In genomic region chr6:163711071-163711470, GRCh38 we compare ENCODE assay signal across 22 cellular contexts.
DNase-seq lines count a peak whose midpoint lies in the region; ATAC-seq, FAIRE-seq and TF ChIP-seq lines count a peak whose summit lies in the region.
"Had no signal": no experiment of that assay in that cellular context is flagged by ENCODE, and none has a peak within 500 bp of the region (broad histone marks: within the 10 kb centered on the region; RNA-seq: fewer than 3 reads in every experiment).

No MANE protein-coding gene starts in this region.

- TF ChIP-seq CTCF in OCI-LY3 (IDR thresholded peaks at IDR 0.05; ENCODE audit: low read depth, low read length) (no peak), left lung (IDR thresholded peaks at IDR 0.05) (no peak), GM13977 (IDR thresholded peaks at IDR 0.05; ENCODE audit: extremely low read depth, insufficient read depth, missing control alignments) (no peak)

- H3K27ac ChIP-seq in OCI-LY3 (ENCODE audit: low read length) = peak overlapping the region; percentile 38
- H3K27ac ChIP-seq in left lung = peak overlapping the region; percentile 20 to 65
- peak overlapping the region; percentile 87 for H3K27ac ChIP-seq in subcutaneous abdominal adipose tissue (ENCODE audit: low read depth, low read length)
- H3K27ac ChIP-seq: GM23248 had no signal

- in situ Hi-C loops in GM13977 (cut with MboI; ENCODE audit: low pct_unique_long_range_greater_than_20kb, low sequenced_read_pairs, unreplicated experiment) = loop anchor here (25.0 kb wide), 1 partner anchor 249 kb away; no protein-coding TSS in a partner anchor

- peak; percentile 5 for FAIRE-seq in GM18507 (lab: Jason Lieb, UNC)
- FAIRE-seq: astrocyte, colon had no signal

- H3K9ac ChIP-seq in OCI-LY3 (ENCODE audit: low read length) (peak overlapping the region; percentile 26; the same call in 1 of the 2 replicates), subcutaneous abdominal adipose tissue (ENCODE audit: low read length in 5 of 5) (peak overlapping the region in 2 of 5 donors; percentile 2 to 22)
- H3K9ac ChIP-seq: GM23248 had no signal

- H3K4me2 ChIP-seq in OCI-LY3 (ENCODE audit: low read length) = peak overlapping the region; percentile 64

- H3K4me3 ChIP-seq in OCI-LY3 (ENCODE audit: low read length) = peak overlapping the region; percentile 24
- no peak overlapping the region for H3K4me3 ChIP-seq in left lung
- peak overlapping the region in 1 of 5 donors; percentile 4 for H3K4me3 ChIP-seq in subcutaneous abdominal adipose tissue (ENCODE audit: low read depth in 1 of 5, low read length in 5 of 5)
- H3K4me3 ChIP-seq: GM23248, mucosa of descending colon had no signal

- 0 out of 2 replicates have a peak overlapping the region, but pooled peaks have one; percentile 17 for H2AFZ ChIP-seq in OCI-LY3 (ENCODE audit: low read depth, low read length)
- H2AFZ ChIP-seq: GM23248 had no signal

- no peak overlapping the region for H3K27ac Mint-ChIP-seq in activated CD4-positive, alpha-beta memory T cell treated with anti-CD3 and anti-CD28 coated beads for 36 hours
- H3K27ac Mint-ChIP-seq: activated CD4-positive, alpha-beta T cell treated with anti-CD3 and anti-CD28 coated beads, Interleukin-2, amount 10 ng/mL, durations not matched to agents 24 days and 14 days; activated naive CD4-positive, alpha-beta T cell treated with anti-CD3 and anti-CD28 coated beads, Interleukin-2, amount 10 ng/mL, durations not matched to agents 7 days and 5 days; stimulated activated naive CD8-positive, alpha-beta T cell treated with anti-CD3 and anti-CD28 coated beads, Interleukin-15, amount 100 ng/mL, for 72 hours had no signal

- H3K36me3 ChIP-seq in OCI-LY3 (replicated peaks; ENCODE audit: low read depth, low read length) = no peaks in the 10 kb centered on the region
- no peaks in the 10 kb centered on the region for H3K36me3 ChIP-seq in left lung
- H3K36me3 ChIP-seq in subcutaneous abdominal adipose tissue (ENCODE audit: control insufficient read depth in 5 of 5, insufficient read depth in 5 of 5, low read length in 5 of 5) = no peaks in the 10 kb centered on the region
- H3K36me3 ChIP-seq: BE2C had no signal

- ATAC-seq in left lung = no peak
- ATAC-seq: stimulated activated naive CD8-positive, alpha-beta T cell treated with anti-CD3 and anti-CD28 coated beads, Interleukin-15, amount 100 ng/mL, for 72 hours had no signal

- POLR2A ChIA-PET in activated CD4-positive, alpha-beta memory T cell treated with anti-CD3 and anti-CD28 coated beads for 36 hours (lab: Charles Lee) = no interaction called here

- H4K20me1 ChIP-seq in OCI-LY3 (ENCODE audit: insufficient read depth, low read length) = no peaks in the 10 kb centered on the region

- peaks cover 4% of the 10 kb centered on the region for H3K4me1 Mint-ChIP-seq in activated CD4-positive, alpha-beta memory T cell treated with anti-CD3 and anti-CD28 coated beads for 36 hours (ENCODE audit: low read depth)
- H3K4me1 Mint-ChIP-seq: activated CD4-positive, alpha-beta T cell treated with anti-CD3 and anti-CD28 coated beads, Interleukin-2, amount 10 ng/mL, durations not matched to agents 24 days and 14 days; activated naive CD4-positive, alpha-beta T cell treated with anti-CD3 and anti-CD28 coated beads, Interleukin-2, amount 10 ng/mL, durations not matched to agents 7 days and 5 days had no signal

- no peak for DNase-seq in GM18507 (ENCODE audit: extremely low spot score, insufficient read length, low read depth)
- no peak for DNase-seq in left lung
- DNase-seq in activated CD4-positive, alpha-beta memory T cell treated with anti-CD3 and anti-CD28 coated beads for 36 hours = no peak
- no peak for DNase-seq in activated CD4-positive, alpha-beta T cell treated with anti-CD3 and anti-CD28 coated beads, Interleukin-2, amount 50 U/mL, for 1 hour
- no peak for DNase-seq in GM13977 (ENCODE audit: low spot score)
- DNase-seq: activated CD4-positive, alpha-beta T cell treated with anti-CD3 and anti-CD28 coated beads, Interleukin-2, amount 10 ng/mL, durations not matched to agents 24 days and 14 days; activated naive CD4-positive, alpha-beta T cell treated with anti-CD3 and anti-CD28 coated beads, Interleukin-2, amount 10 ng/mL, durations not matched to agents 7 days and 5 days; activated T-cell treated with anti-CD3 and anti-CD28 coated beads for 4 hours; DMS 273 treated with DMSO at 0.1 percent for 48 hours; NCI-H1417; NCI-H2171; NCI-H82; occipital lobe; stimulated activated CD4-positive, alpha-beta T cell treated with anti-CD3 and anti-CD28 coated beads, Interleukin-2, amount 100 ng/mL, for 24 hours; stimulated activated naive CD8-positive, alpha-beta T cell treated with anti-CD3 and anti-CD28 coated beads, Interleukin-15, amount 100 ng/mL, for 72 hours had no signal

- H3K27me3 ChIP-seq in OCI-LY3 (ENCODE audit: low read depth, low read length) (no peaks in the 10 kb centered on the region), left lung (no peaks in the 10 kb centered on the region), subcutaneous abdominal adipose tissue (ENCODE audit: control insufficient read depth in 5 of 5, insufficient read depth in 4 of 5, low read length in 5 of 5) (no peaks in the 10 kb centered on the region)
- H3K27me3 ChIP-seq: BE2C had no signal

- peaks cover 6% of the 10 kb centered on the region for H3K27me3 Mint-ChIP-seq in activated CD4-positive, alpha-beta memory T cell treated with anti-CD3 and anti-CD28 coated beads for 36 hours

- H3K9me3 ChIP-seq in OCI-LY3 (ENCODE audit: insufficient read depth, low read length) = no peaks in the 10 kb centered on the region
- no peaks in the 10 kb centered on the region for H3K9me3 ChIP-seq in left lung
- H3K9me3 ChIP-seq in subcutaneous abdominal adipose tissue (ENCODE audit: control insufficient read depth in 5 of 5, low read length in 5 of 5) = no peaks in the 10 kb centered on the region
- H3K9me3 ChIP-seq: BE2C, mucosa of descending colon had no signal

- H3K79me2 ChIP-seq in OCI-LY3 (ENCODE audit: low read length) = no peaks in the 10 kb centered on the region

- CTCF ChIA-PET in activated CD4-positive, alpha-beta memory T cell treated with anti-CD3 and anti-CD28 coated beads for 36 hours (lab: Charles Lee) = no interaction called here

- H3K4me3 Mint-ChIP-seq in activated CD4-positive, alpha-beta memory T cell treated with anti-CD3 and anti-CD28 coated beads for 36 hours = no peak overlapping the region
- H3K4me3 Mint-ChIP-seq: activated CD4-positive, alpha-beta T cell treated with anti-CD3 and anti-CD28 coated beads, Interleukin-2, amount 10 ng/mL, durations not matched to agents 24 days and 14 days; activated naive CD4-positive, alpha-beta T cell treated with anti-CD3 and anti-CD28 coated beads, Interleukin-2, amount 10 ng/mL, durations not matched to agents 7 days and 5 days; stimulated activated naive CD8-positive, alpha-beta T cell treated with anti-CD3 and anti-CD28 coated beads, Interleukin-15, amount 100 ng/mL, for 72 hours had no signal

- no peaks in the 10 kb centered on the region for H3K36me3 Mint-ChIP-seq in activated CD4-positive, alpha-beta memory T cell treated with anti-CD3 and anti-CD28 coated beads for 36 hours
- H3K36me3 Mint-ChIP-seq: activated naive CD4-positive, alpha-beta T cell treated with anti-CD3 and anti-CD28 coated beads, Interleukin-2, amount 10 ng/mL, durations not matched to agents 7 days and 5 days had no signal

- H3K4me1 ChIP-seq in OCI-LY3 (ENCODE audit: low read length) (peaks cover 71% of the 10 kb centered on the region), left lung (peaks cover 9 to 63% of the 10 kb centered on the region in 2 donors), subcutaneous abdominal adipose tissue (ENCODE audit: control insufficient read depth in 5 of 5, insufficient read depth in 5 of 5, low read length in 5 of 5) (peaks cover 28 to 66% (median 61%) of the 10 kb centered on the region in 5 donors)

- intact Hi-C loops in left lung (cut with DNase I) = no loop called here
- intact Hi-C loops in activated CD4-positive, alpha-beta memory T cell treated with anti-CD3 and anti-CD28 coated beads for 36 hours (cut with micrococcal nuclease) = no loop called here

- no peaks in the 10 kb centered on the region for H3K9me3 Mint-ChIP-seq in activated CD4-positive, alpha-beta memory T cell treated with anti-CD3 and anti-CD28 coated beads for 36 hours
- H3K9me3 Mint-ChIP-seq: activated CD4-positive, alpha-beta T cell treated with anti-CD3 and anti-CD28 coated beads, Interleukin-2, amount 10 ng/mL, durations not matched to agents 24 days and 14 days; activated naive CD4-positive, alpha-beta T cell treated with anti-CD3 and anti-CD28 coated beads, Interleukin-2, amount 10 ng/mL, durations not matched to agents 7 days and 5 days; stimulated activated naive CD8-positive, alpha-beta T cell treated with anti-CD3 and anti-CD28 coated beads, Interleukin-15, amount 100 ng/mL, for 72 hours had no signal
